ENCODE assay signal across 8 cellular contexts in the genomic region with DNA sequence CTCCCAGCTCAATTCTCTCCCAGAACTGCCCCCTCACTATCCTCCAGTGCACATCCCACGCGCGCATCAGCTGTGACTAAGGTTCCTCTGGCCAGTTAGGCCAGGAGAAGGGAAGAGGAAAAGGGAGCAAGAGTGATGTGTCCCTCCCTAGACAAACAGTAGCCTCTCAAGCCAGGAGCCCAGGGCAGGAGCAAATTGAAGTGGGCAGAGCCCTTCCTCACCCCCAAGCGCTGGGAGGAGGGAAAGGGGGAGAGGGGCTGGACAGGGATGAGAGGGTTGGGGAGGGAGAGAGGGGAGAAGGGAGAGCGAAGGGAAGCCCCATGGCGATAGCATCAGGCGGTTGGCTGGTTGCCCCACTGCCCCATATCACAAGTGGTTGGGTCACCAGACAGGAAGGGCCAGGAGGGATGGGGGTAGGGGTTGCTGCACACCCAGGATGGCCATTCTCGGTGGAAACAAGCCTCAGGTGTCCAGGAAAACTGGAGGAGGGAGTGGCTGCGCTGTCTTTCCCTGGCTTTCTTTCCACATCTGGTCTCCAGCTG.
DNase-seq lines count a peak whose midpoint lies in the region; ATAC-seq lines count a peak whose summit lies in the region.

No MANE protein-coding gene starts in this region.

- H3K4me1 Mint-ChIP-seq in stimulated activated effector memory CD8-positive, alpha-beta T cell treated with anti-CD3 and anti-CD28 coated beads, Interleukin-12 subunit alpha, Interleukin-12 subunit beta, amount 100 ng/mL, for 72 hours, result peaks cover 52% of the 10 kb centered on the region

- ATAC-seq in stimulated activated effector memory CD8-positive, alpha-beta T cell treated with anti-CD3 and anti-CD28 coated beads, Interleukin-12 subunit alpha, Interleukin-12 subunit beta, amount 100 ng/mL, for 72 hours, result no peak
- no peak for ATAC-seq in HG02938 (IDR thresholded peaks at IDR 0.05; ENCODE audit: unreplicated experiment)

- DNase-seq in CD1c-positive myeloid dendritic cell (ENCODE audit: extremely low spot score) (peak; percentile 68), astrocyte of the hippocampus (ENCODE audit: low read depth, low spot score) (peak; percentile 65), islet precursor cell (peak; percentile 75), NCI-H524 (lab: John Stamatoyannopoulos, UW) (no peak)
- no peak for DNase-seq in stimulated activated effector memory CD8-positive, alpha-beta T cell treated with anti-CD3 and anti-CD28 coated beads, Interleukin-12 subunit alpha, Interleukin-12 subunit beta, amount 100 ng/mL, for 72 hours (ENCODE audit: low spot score in 2 of 2)
- DNase-seq in stimulated activated CD4-positive, alpha-beta T cell treated with anti-CD3 and anti-CD28 coated beads, Interleukin-15, amount 100 ng/mL, for 24 hours, result no peak

- no peaks in the 10 kb centered on the region for H3K9me3 ChIP-seq in KOPT-K1 (ENCODE audit: insufficient read depth, low read length, poor library complexity, severe bottlenecking)

- H3K27ac ChIP-seq in KOPT-K1 (ENCODE audit: low read depth, low read length, poor library complexity, severe bottlenecking), result peak overlapping the region; percentile 78

- H3K27ac Mint-ChIP-seq in stimulated activated effector memory CD8-positive, alpha-beta T cell treated with anti-CD3 and anti-CD28 coated beads, Interleukin-12 subunit alpha, Interleukin-12 subunit beta, amount 100 ng/mL, for 72 hours, result peak overlapping the region; percentile 94

- H3K36me3 ChIP-seq in KOPT-K1 (ENCODE audit: insufficient read depth, low read length), result peaks cover 41% of the 10 kb centered on the region

- H3K4me3 Mint-ChIP-seq in stimulated activated effector memory CD8-positive, alpha-beta T cell treated with anti-CD3 and anti-CD28 coated beads, Interleukin-12 subunit alpha, Interleukin-12 subunit beta, amount 100 ng/mL, for 72 hours, result peak overlapping the region; percentile 87

- no peaks in the 10 kb centered on the region for H3K9me3 Mint-ChIP-seq in stimulated activated effector memory CD8-positive, alpha-beta T cell treated with anti-CD3 and anti-CD28 coated beads, Interleukin-12 subunit alpha, Interleukin-12 subunit beta, amount 100 ng/mL, for 72 hours

- H3K36me3 Mint-ChIP-seq in stimulated activated effector memory CD8-positive, alpha-beta T cell treated with anti-CD3 and anti-CD28 coated beads, Interleukin-12 subunit alpha, Interleukin-12 subunit beta, amount 100 ng/mL, for 72 hours, result peaks cover 57% of the 10 kb centered on the region

Comparison
In these comparisons a context has a peak if more than half of its experiments do, and no peak if none do; other contexts are left out.
1. DNase-seq: peak in CD1c-positive myeloid dendritic cell (single experiment), astrocyte of the hippocampus (single experiment) and islet precursor cell (single experiment); none in stimulated activated effector memory CD8-positive, alpha-beta T cell treated with anti-CD3 and anti-CD28 coated beads, Interleukin-12 subunit alpha, Interleukin-12 subunit beta, amount 100 ng/mL, for 72 hours (0 of 2), NCI-H524 (0 of 2) and stimulated activated CD4-positive, alpha-beta T cell treated with anti-CD3 and anti-CD28 coated beads, Interleukin-15, amount 100 ng/mL, for 24 hours (single experiment).